Comparison of ENCODE assay signal across 8 cellular contexts in genomic region chr16:21501869-21502667, GRCh38.
DNase-seq lines count a peak whose midpoint lies in the region; ATAC-seq lines count a peak whose summit lies in the region.

No MANE protein-coding gene starts in this region.

- DNase-seq in C1 segment of cervical spinal cord (lab: John Stamatoyannopoulos, UW) (peak; percentile 74 to 99 (median 90)), GM19240 (ENCODE audit: insufficient read length, low spot score) (peak; percentile 73), NCI-H748 treated with DMSO at 0.1 percent for 48 hours (lab: John Stamatoyannopoulos, UW) (peak; percentile 83), lung microvascular endothelial cell (ENCODE audit: low read depth in 2 of 2) (peak; percentile 85 to 93)
- DNase-seq in activated CD8-positive, alpha-beta memory T cell treated with anti-CD3 and anti-CD28 coated beads for 24 hours: peak; percentile 97
- DNase-seq in effector CD8-positive, alpha-beta T cell (lab: John Stamatoyannopoulos, UW): peak; percentile 75
- peak; percentile 74 to 86 (median 77) for DNase-seq in stimulated activated CD4-positive, alpha-beta T cell treated with anti-CD3 and anti-CD28 coated beads, TNF-alpha, amount 100 ng/mL, for 24 hours (ENCODE audit: low read depth in 3 of 3)

- ATAC-seq in HG03442 (IDR thresholded peaks at IDR 0.05; ENCODE audit: unreplicated experiment): peak; percentile 80

Comparison
In these comparisons a context has a peak if more than half of its experiments do, and no peak if none do; other contexts are left out.
1. Peak in every context shown above with its lines: DNase-seq and ATAC-seq.